ENCODE assay signal across 1 cellular context in the genomic region with DNA sequence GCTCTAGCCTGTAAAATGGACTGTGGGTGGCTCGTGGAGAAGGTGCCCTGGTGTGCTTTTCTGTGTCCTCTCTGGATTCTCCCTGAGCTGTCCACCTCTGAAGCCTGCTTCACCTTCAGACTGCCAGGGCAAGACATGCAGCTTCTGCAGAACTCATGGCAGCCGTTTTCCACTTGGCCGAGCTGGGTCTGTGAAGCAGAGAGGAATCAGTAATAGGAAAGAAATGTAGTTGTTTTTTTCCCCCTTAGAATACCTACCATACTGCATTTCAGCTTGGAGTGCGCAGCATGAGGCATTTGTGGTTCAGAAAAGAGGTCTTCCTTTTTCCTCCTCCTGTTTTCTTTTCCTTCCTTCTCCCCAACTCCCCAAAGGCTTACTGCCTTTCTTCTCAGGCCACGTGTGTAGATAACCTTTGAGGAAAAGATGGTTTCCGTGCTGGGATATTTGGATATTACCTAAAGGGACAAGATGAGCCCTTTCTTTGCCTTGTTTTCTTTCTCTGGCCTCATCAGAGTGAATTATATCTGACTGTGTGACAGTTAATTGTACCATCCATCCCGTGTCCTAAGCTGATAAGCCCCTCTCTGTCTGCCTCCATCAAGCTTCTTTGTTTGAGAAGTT.
TF ChIP-seq lines count a peak whose summit lies in the region.

No MANE protein-coding gene starts in this region.

TF ChIP-seq in H1, 55 proteins besides CTCF, POLR2A, EP300 and RAD21:
- TF ChIP-seq CEBPB (IDR thresholded peaks at IDR 0.05; ENCODE audit: low read depth, low read length) = no peak
- TF ChIP-seq CHD1 (IDR thresholded peaks at IDR 0.05; ENCODE audit: low read depth, low read length) = no peak
- TF ChIP-seq TEAD4 (IDR thresholded peaks at IDR 0.05; ENCODE audit: low read depth, low read length) = no peak
- TF ChIP-seq KDM5A (IDR thresholded peaks at IDR 0.05; ENCODE audit: low read length) = no peak
- TF ChIP-seq, protein P1, sequence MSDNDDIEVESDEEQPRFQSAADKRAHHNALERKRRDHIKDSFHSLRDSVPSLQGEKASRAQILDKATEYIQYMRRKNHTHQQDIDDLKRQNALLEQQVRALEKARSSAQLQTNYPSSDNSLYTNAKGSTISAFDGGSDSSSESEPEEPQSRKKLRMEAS (IDR thresholded peaks at IDR 0.05) = no peak
- TF ChIP-seq HDAC2 (IDR thresholded peaks at IDR 0.05; ENCODE audit: borderline replicate concordance in 1 of 2, low read depth in 2 of 2, low read length in 2 of 2) = no peak
- TF ChIP-seq NANOG (IDR thresholded peaks at IDR 0.05; ENCODE audit: insufficient read depth, low read depth, low read length, poor library complexity, severe bottlenecking) = no peak
- TF ChIP-seq JUN (IDR thresholded peaks at IDR 0.05; ENCODE audit: low read depth, low read length) = no peak
- no peak for TF ChIP-seq SUZ12 (IDR thresholded peaks at IDR 0.05; ENCODE audit: low read length)
